Comparison of ENCODE assay signal across 28 cellular contexts in the genomic region with DNA sequence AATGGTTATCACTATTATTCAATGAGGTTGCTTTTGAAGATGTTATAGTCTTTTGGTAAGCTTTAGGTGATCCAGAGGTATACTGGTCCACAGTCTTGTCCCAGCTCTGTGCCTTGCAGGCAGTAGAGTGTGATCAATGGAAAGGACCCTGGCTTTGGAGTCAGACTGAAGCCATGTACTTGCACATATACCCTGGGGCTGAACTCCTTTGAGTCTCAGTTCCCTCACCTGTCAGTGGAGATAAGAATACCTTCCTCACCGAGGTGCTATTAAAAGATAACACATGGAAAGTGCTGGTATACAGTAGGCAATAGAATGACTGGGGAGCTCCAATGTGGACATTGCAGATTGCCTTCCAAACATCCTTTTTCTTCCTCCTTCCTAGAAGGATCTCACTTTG.
"Had no signal": no experiment of that assay in that cellular context is flagged by ENCODE, and none has a peak within 500 bp of the region (broad histone marks: within the 10 kb centered on the region; RNA-seq: fewer than 3 reads in every experiment).

No MANE protein-coding gene starts in this region.

- H3K9me3 ChIP-seq: ascending aorta, breast epithelium, colonic mucosa had no signal

- H3K27ac ChIP-seq: breast epithelium, cardiac muscle cell, colonic mucosa, WERI-Rb-1 had no signal

- ATAC-seq: activated CD4-positive, CD25-positive, alpha-beta regulatory T cell treated with anti-CD3 and anti-CD28 coated beads, Interleukin-2, amount 50 U/mL, for 24 hours; activated CD8-positive, alpha-beta T cell treated with anti-CD3 and anti-CD28 coated beads for 36 hours; activated naive CD4-positive, alpha-beta T cell treated with anti-CD3 and anti-CD28 coated beads, Interleukin-2, amount 50 U/mL, for 72 hours; activated T-cell treated with anti-CD3 and anti-CD28 coated beads, Interleukin-2, amount 50 U/mL, for 4 hours; activated T-helper 17 cell treated with anti-CD3 and anti-CD28 coated beads, Interleukin-2, amount 50 U/mL, for 72 hours; esophagus mucosa; T-helper 17 cell had no signal

- DNase-seq: activated B cell treated with CpG ODN at 0.5 μM for 24 hours; activated CD4-positive, alpha-beta T cell treated with anti-CD3 and anti-CD28 coated beads for 48 hours; activated CD4-positive, alpha-beta T cell treated with anti-CD3 and anti-CD28 coated beads, Interleukin-2, amount 50 U/mL, for 1 hour; activated CD4-positive, alpha-beta T cell treated with anti-CD3 and anti-CD28 coated beads, Interleukin-2, amount 50 U/mL, for 48 hours; activated CD8-positive, alpha-beta memory T cell treated with anti-CD3 and anti-CD28 coated beads for 24 hours; activated CD8-positive, alpha-beta T cell treated with anti-CD3 and anti-CD28 coated beads for 36 hours; activated effector memory CD4-positive, alpha-beta T cell treated with Interleukin-2 at 50 U/mL for 16 hours; activated naive CD4-positive, alpha-beta T cell treated with anti-CD3 and anti-CD28 coated beads, Interleukin-2, amount 10 ng/mL, durations not matched to agents 7 days and 5 days; activated naive CD8-positive, alpha-beta T cell treated with anti-CD3 and anti-CD28 coated beads, Interleukin-2, amount 10 ng/mL, durations not matched to agents 7 days and 5 days; activated T-cell treated with anti-CD3 and anti-CD28 coated beads, Interleukin-2, amount 50 U/mL, for 4 hours; central memory CD4-positive, alpha-beta T cell; cerebellar nuclear complex; colonic mucosa; effector CD8-positive, alpha-beta T cell; foreskin fibroblast; head of caudate nucleus; T-helper 1 cell; T-helper 17 cell; T1000; WERI-Rb-1 had no signal

- H3K4me3 ChIP-seq: ascending aorta, breast epithelium, cardiac muscle cell, colonic mucosa had no signal

- H3K27me3 ChIP-seq: ascending aorta, breast epithelium, cardiac muscle cell, colonic mucosa had no signal

- FAIRE-seq: frontal cortex had no signal

- H3K4me1 ChIP-seq: breast epithelium had no signal

- H3K36me3 ChIP-seq: breast epithelium, cardiac muscle cell, colonic mucosa, WERI-Rb-1 had no signal
